ENCODE assay signal across 12 cellular contexts in genomic region chr1:184143449-184143848, GRCh38.
DNase-seq lines count a peak whose midpoint lies in the region; ATAC-seq and TF ChIP-seq lines count a peak whose summit lies in the region.
"Had no signal": no experiment of that assay in that cellular context is flagged by ENCODE, and none has a peak within 500 bp of the region (broad histone marks: within the 10 kb centered on the region; RNA-seq: fewer than 3 reads in every experiment).

No MANE protein-coding gene starts in this region.

- H3K27ac ChIP-seq in dorsolateral prefrontal cortex = peak overlapping the region in 20 of 59 donors; percentile 16 to 77 (median 48)
- H3K27ac ChIP-seq: neutrophil had no signal

- DNase-seq in EH (ENCODE audit: low read depth) (peak; percentile 62), NCI-H2227 treated with DMSO at 0.1 percent for 48 hours (lab: John Stamatoyannopoulos, UW) (peak; percentile 7), dorsolateral prefrontal cortex (peak in 6 of 10 donors; percentile 10 to 64 (median 53)), posterior cingulate gyrus (peak in 6 of 10 donors; percentile 26 to 82 (median 38)), putamen (ENCODE audit: low spot score) (no peak)
- no peak for DNase-seq in activated CD4-positive, alpha-beta T cell treated with anti-CD3 and anti-CD28 coated beads, Interleukin-2, amount 10 ng/mL, durations not matched to agents 24 days and 14 days
- no peak for DNase-seq in natural killer cell treated with Interleukin-12 subunit alpha and Interleukin-12 subunit beta and Interleukin-15 and Interleukin-18, amount 100 ng/mL, for 72 hours (ENCODE audit: low spot score)
- DNase-seq: activated CD4-positive, alpha-beta T cell treated with anti-CD3 and anti-CD28 coated beads for 48 hours; activated naive CD4-positive, alpha-beta T cell treated with anti-CD3 and anti-CD28 coated beads for 36 hours; NCI-H1417 treated with DMSO at 0.1 percent for 48 hours had no signal

- no peaks in the 10 kb centered on the region for H3K27me3 ChIP-seq in dorsolateral prefrontal cortex

- H3K4me3 Mint-ChIP-seq in activated CD4-positive, alpha-beta T cell treated with anti-CD3 and anti-CD28 coated beads, Interleukin-2, amount 10 ng/mL, durations not matched to agents 24 days and 14 days = no peak overlapping the region
- no peak overlapping the region for H3K4me3 Mint-ChIP-seq in natural killer cell treated with Interleukin-12 subunit alpha and Interleukin-12 subunit beta and Interleukin-15 and Interleukin-18, amount 100 ng/mL, for 72 hours
- H3K4me3 Mint-ChIP-seq: activated naive CD4-positive, alpha-beta T cell treated with anti-CD3 and anti-CD28 coated beads for 36 hours had no signal

- peaks cover 14% of the 10 kb centered on the region for H3K27me3 Mint-ChIP-seq in activated CD4-positive, alpha-beta T cell treated with anti-CD3 and anti-CD28 coated beads, Interleukin-2, amount 10 ng/mL, durations not matched to agents 24 days and 14 days
- peaks cover 19 to 30% of the 10 kb centered on the region in 2 donors for H3K27me3 Mint-ChIP-seq in natural killer cell treated with Interleukin-12 subunit alpha and Interleukin-12 subunit beta and Interleukin-15 and Interleukin-18, amount 100 ng/mL, for 72 hours

- no peak for ATAC-seq in HG02885 (IDR thresholded peaks at IDR 0.05; ENCODE audit: poor library complexity, unreplicated experiment)
- no peak for ATAC-seq in natural killer cell treated with Interleukin-12 subunit alpha and Interleukin-12 subunit beta and Interleukin-15 and Interleukin-18, amount 100 ng/mL, for 72 hours

- no peak for TF ChIP-seq CTCF in dorsolateral prefrontal cortex (IDR thresholded peaks at IDR 0.05 in 54 of 56, conservative IDR thresholded peaks at IDR 0.05 in 2 of 56; ENCODE audit: low read depth in 1 of 56, partially characterized antibody in 56 of 56)

- H3K36me3 Mint-ChIP-seq in activated CD4-positive, alpha-beta T cell treated with anti-CD3 and anti-CD28 coated beads, Interleukin-2, amount 10 ng/mL, durations not matched to agents 24 days and 14 days (ENCODE audit: low read depth) = no peaks in the 10 kb centered on the region
- no peaks in the 10 kb centered on the region for H3K36me3 Mint-ChIP-seq in natural killer cell treated with Interleukin-12 subunit alpha and Interleukin-12 subunit beta and Interleukin-15 and Interleukin-18, amount 100 ng/mL, for 72 hours

- no peaks in the 10 kb centered on the region for H3K9me3 Mint-ChIP-seq in activated CD4-positive, alpha-beta T cell treated with anti-CD3 and anti-CD28 coated beads, Interleukin-2, amount 10 ng/mL, durations not matched to agents 24 days and 14 days
- no peaks in the 10 kb centered on the region for H3K9me3 Mint-ChIP-seq in natural killer cell treated with Interleukin-12 subunit alpha and Interleukin-12 subunit beta and Interleukin-15 and Interleukin-18, amount 100 ng/mL, for 72 hours
- H3K9me3 Mint-ChIP-seq: activated naive CD4-positive, alpha-beta T cell treated with anti-CD3 and anti-CD28 coated beads for 36 hours had no signal

- no peaks in the 10 kb centered on the region for H3K4me1 Mint-ChIP-seq in activated CD4-positive, alpha-beta T cell treated with anti-CD3 and anti-CD28 coated beads, Interleukin-2, amount 10 ng/mL, durations not matched to agents 24 days and 14 days
- peaks cover 5% of the 10 kb centered on the region in 2 donors for H3K4me1 Mint-ChIP-seq in natural killer cell treated with Interleukin-12 subunit alpha and Interleukin-12 subunit beta and Interleukin-15 and Interleukin-18, amount 100 ng/mL, for 72 hours (ENCODE audit: low read depth in 2 of 2)

- intact Hi-C loops in dorsolateral prefrontal cortex (cut with DNase I) = no loop called here
- intact Hi-C loops in posterior cingulate gyrus (cut with DNase I) = no loop called here
- intact Hi-C loops in activated CD4-positive, alpha-beta T cell treated with anti-CD3 and anti-CD28 coated beads, Interleukin-2, amount 10 ng/mL, durations not matched to agents 24 days and 14 days (cut with micrococcal nuclease) = no loop called here

- H3K27ac Mint-ChIP-seq in activated CD4-positive, alpha-beta T cell treated with anti-CD3 and anti-CD28 coated beads, Interleukin-2, amount 10 ng/mL, durations not matched to agents 24 days and 14 days = no peak overlapping the region
- no peak overlapping the region for H3K27ac Mint-ChIP-seq in natural killer cell treated with Interleukin-12 subunit alpha and Interleukin-12 subunit beta and Interleukin-15 and Interleukin-18, amount 100 ng/mL, for 72 hours
- H3K27ac Mint-ChIP-seq: activated naive CD4-positive, alpha-beta T cell treated with anti-CD3 and anti-CD28 coated beads for 36 hours had no signal

- H3K4me3 ChIP-seq in dorsolateral prefrontal cortex = no peak overlapping the region

Comparison
In these comparisons a context has a peak if more than half of its experiments do, and no peak if none do; other contexts are left out.
1. DNase-seq: peak in EH (single experiment), NCI-H2227 treated with DMSO at 0.1 percent for 48 hours (single experiment), dorsolateral prefrontal cortex (6 of 10) and posterior cingulate gyrus (6 of 10); none in putamen (single experiment), activated CD4-positive, alpha-beta T cell treated with anti-CD3 and anti-CD28 coated beads, Interleukin-2, amount 10 ng/mL, durations not matched to agents 24 days and 14 days (single experiment) and natural killer cell treated with Interleukin-12 subunit alpha and Interleukin-12 subunit beta and Interleukin-15 and Interleukin-18, amount 100 ng/mL, for 72 hours (single experiment).